ENCODE assay signal across 9 cellular contexts in the genomic region with DNA sequence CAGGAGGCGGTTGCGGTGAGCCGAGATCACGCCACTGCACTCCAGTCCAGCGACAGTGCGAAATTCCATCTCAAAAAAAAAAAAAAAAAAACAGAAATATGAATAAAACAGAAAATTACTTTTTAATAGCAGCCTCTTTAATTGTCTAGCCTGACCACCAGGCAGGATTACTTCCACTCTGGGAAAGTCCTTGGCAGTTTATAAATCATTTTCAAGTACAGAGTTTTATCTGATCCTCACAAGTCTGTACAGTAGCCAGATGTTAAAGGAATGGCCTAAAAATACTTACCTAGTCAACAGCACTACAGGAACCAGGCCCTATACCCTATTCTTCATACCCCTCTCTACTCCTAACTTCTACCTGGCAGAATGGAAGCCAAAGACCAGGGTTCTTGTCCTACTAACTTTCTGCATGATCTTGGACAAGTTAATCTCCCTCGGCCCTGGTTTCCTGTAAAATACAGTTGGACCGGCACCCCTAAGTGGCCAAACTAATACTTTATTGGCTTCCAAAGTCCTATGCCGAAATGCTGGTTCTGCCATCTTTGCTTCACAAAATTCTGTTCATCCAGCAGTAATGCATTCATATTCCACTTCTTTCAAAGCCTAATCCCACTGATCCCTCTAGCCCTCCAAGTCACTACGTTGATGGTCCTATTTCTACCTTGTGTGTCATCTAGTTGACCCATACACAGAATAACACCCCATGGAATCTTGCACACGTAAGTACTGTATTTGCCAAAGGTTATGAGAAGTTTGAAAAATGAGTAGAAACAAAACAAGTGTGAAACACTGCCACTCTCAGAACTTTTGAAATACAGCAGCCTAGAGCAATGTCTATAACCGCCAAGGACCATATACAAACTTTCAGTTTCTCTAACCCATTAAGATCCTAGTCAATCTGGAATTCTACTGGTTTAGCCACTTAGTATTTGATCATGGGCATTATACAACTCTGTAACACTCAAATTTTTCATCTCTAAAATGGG. TPM values are rescaled to one million over a fixed set of nuclear protein-coding genes. Genes with fewer than 3 reads are reported as not detected.
DNase-seq lines count a peak whose midpoint lies in the region; ATAC-seq, FAIRE-seq and TF ChIP-seq lines count a peak whose summit lies in the region.
"Had no signal": no experiment of that assay in that cellular context is flagged by ENCODE, and none has a peak within 500 bp of the region (broad histone marks: within the 10 kb centered on the region; RNA-seq: fewer than 3 reads in every experiment).

No MANE protein-coding gene starts in this region.

- 35% methylated on average over 12 of the region's 12 CpGs for WGBS in K562 (ENCODE audit: insufficient coverage, low coverage, missing lambda C conversion rate)
- WGBS in aorta, 2 donors = 60 to 68% methylated on average over 12 of the region's 12 CpGs

- H3K27me3 ChIP-seq in K562 (ENCODE audit: control insufficient read depth in 2 of 2, insufficient read depth in 2 of 2, low read length in 2 of 2) (no peaks in the 10 kb centered on the region), aorta (ENCODE audit: control insufficient read depth in 1 of 2, insufficient read depth in 2 of 2, low read length in 1 of 2) (no peaks in the 10 kb centered on the region)

- H3K36me3 ChIP-seq in K562 (ENCODE audit: control insufficient read depth, insufficient read depth, low read length) (peaks cover 58% of the 10 kb centered on the region), aorta (ENCODE audit: control insufficient read depth in 1 of 2, insufficient read depth in 2 of 2, low read length in 1 of 2) (peaks cover 0 to 1% of the 10 kb centered on the region in 2 donors)

- H3K27ac Mint-ChIP-seq in stimulated activated naive CD8-positive, alpha-beta T cell treated with anti-CD3 and anti-CD28 coated beads, Interleukin-15, Interleukin-2, amounts not matched to agents 100 ng/mL and 50 ng/mL, for 24 hours = peak overlapping the region; percentile 91

- H3K4me1 ChIP-seq in K562 (replicated peaks in 1 of 2; ENCODE audit: control insufficient read depth in 2 of 2, insufficient read depth in 2 of 2, low read length in 2 of 2) (peaks cover 18% of the 10 kb centered on the region in 2 experiments; a peak in 4 of 5 replicates), aorta (ENCODE audit: control insufficient read depth in 1 of 2, insufficient read depth in 2 of 2, low read length in 2 of 2) (peaks cover 5 to 6% of the 10 kb centered on the region in 2 donors)

- CTCF ChIA-PET in K562 (lab: Yijun Ruan, JAX; ENCODE audit: low intra/inter-chr PET ratio) = interaction anchor here (1.0 kb wide), 1 partner anchor 177 kb away, joined by 3 read pairs; no protein-coding TSS in a partner anchor

- H3K27me3 Mint-ChIP-seq in stimulated activated naive CD8-positive, alpha-beta T cell treated with anti-CD3 and anti-CD28 coated beads, Interleukin-15, Interleukin-2, amounts not matched to agents 100 ng/mL and 50 ng/mL, for 24 hours = no peaks in the 10 kb centered on the region

- TF ChIP-seq EP300 in K562 (IDR thresholded peaks at IDR 0.05; ENCODE audit: low read length) = no peak

- H3K9me1 ChIP-seq in K562 (ENCODE audit: control insufficient read depth, insufficient read depth, low read length) = peaks cover 5% of the 10 kb centered on the region

- peak overlapping the region; percentile 94 for H3K4me3 Mint-ChIP-seq in stimulated activated naive CD8-positive, alpha-beta T cell treated with anti-CD3 and anti-CD28 coated beads, Interleukin-15, Interleukin-2, amounts not matched to agents 100 ng/mL and 50 ng/mL, for 24 hours

- H3K79me2 ChIP-seq in K562 (ENCODE audit: control insufficient read depth, insufficient read depth, low read length) = peaks cover 68% of the 10 kb centered on the region

- no peak overlapping the region for H2AFZ ChIP-seq in K562 (ENCODE audit: low read depth, low read length)

- peak overlapping the region; percentile 99 for H3K4me3 ChIP-seq in K562
- H3K4me3 ChIP-seq in aorta (ENCODE audit: low read length in 2 of 2) = peak overlapping the region; percentile 78 to 95

- no peaks in the 10 kb centered on the region for H3K9me3 Mint-ChIP-seq in stimulated activated naive CD8-positive, alpha-beta T cell treated with anti-CD3 and anti-CD28 coated beads, Interleukin-15, Interleukin-2, amounts not matched to agents 100 ng/mL and 50 ng/mL, for 24 hours

- FAIRE-seq in K562 (lab: Jason Lieb, UNC) = no peak
- FAIRE-seq: GM18507 had no signal

- H3K4me2 ChIP-seq in K562 (ENCODE audit: insufficient read depth, low read length) = peak overlapping the region; percentile 99

- no peak for DNase-seq in stimulated activated naive CD8-positive, alpha-beta T cell treated with anti-CD3 and anti-CD28 coated beads, Interleukin-15, Interleukin-2, amounts not matched to agents 100 U/mL and 50 U/mL, for 24 hours
- DNase-seq in K562 (ENCODE audit: extremely low read depth in 1 of 4, low spot score in 3 of 4) (peak in 1 of 4 experiments; percentile 38), lung microvascular endothelial cell (ENCODE audit: low read depth in 2 of 2) (peak; percentile 22 to 31), aorta (no peak), NCI-H345 treated with DMSO at 0.1 percent for 48 hours (lab: John Stamatoyannopoulos, UW; ENCODE audit: unreplicated experiment) (no peak), hypothalamus (lab: John Stamatoyannopoulos, UW) (no peak), posterior vena cava (ENCODE audit: low spot score) (no peak)

- in situ Hi-C loops in K562 (cut with MboI) = no loop called here

- peaks cover 48% of the 10 kb centered on the region for H4K20me1 ChIP-seq in K562 (replicated peaks; ENCODE audit: control insufficient read depth, insufficient read depth, low read length)

- POLR2A ChIA-PET in K562 (lab: Yijun Ruan, JAX) = interaction anchor here (1.7 to 2.8 kb wide), 4 partner anchors 8 to 25 kb away, joined by 5 to 32 read pairs (median 12); no protein-coding TSS in a partner anchor

- H3K27ac ChIP-seq in K562 (ENCODE audit: extremely low read depth, low read depth, low read length) = peak overlapping the region; percentile 99
- peak overlapping the region in 1 of 2 donors; percentile 2 for H3K27ac ChIP-seq in aorta (ENCODE audit: low read depth in 1 of 2, low read length in 2 of 2)

- TF ChIP-seq POLR2A in K562 (conservative IDR thresholded peaks at IDR 0.05) = 0 out of 2 replicates have a peak, but pooled peaks have one; percentile 20

- BruUV-seq in K562 (replicated peaks; lab: Mats Ljungman, UMichigan) = no TSS peak

- H3K9ac ChIP-seq in K562 (ENCODE audit: insufficient read depth in 1 of 2, low read depth in 2 of 2, low read length in 2 of 2) = peak overlapping the region; percentile 65 to 100; a peak in 3 of 4 replicates

- peaks cover 63% of the 10 kb centered on the region for H3K4me1 Mint-ChIP-seq in stimulated activated naive CD8-positive, alpha-beta T cell treated with anti-CD3 and anti-CD28 coated beads, Interleukin-15, Interleukin-2, amounts not matched to agents 100 ng/mL and 50 ng/mL, for 24 hours (ENCODE audit: low read depth)

- peaks cover 54% of the 10 kb centered on the region for H3K36me3 Mint-ChIP-seq in stimulated activated naive CD8-positive, alpha-beta T cell treated with anti-CD3 and anti-CD28 coated beads, Interleukin-15, Interleukin-2, amounts not matched to agents 100 ng/mL and 50 ng/mL, for 24 hours (ENCODE audit: low read depth)

- intact Hi-C loops in K562 (cut with micrococcal nuclease) = loop anchor here (2.0 kb wide), 1 partner anchor 118 kb away; the partner anchor contains the start of gene RALY
- intact Hi-C loops in aorta (cut with DNase I) = no loop called here
- intact Hi-C loops in posterior vena cava (cut with DNase I) = no loop called here

- ATAC-seq in stimulated activated naive CD8-positive, alpha-beta T cell treated with anti-CD3 and anti-CD28 coated beads, Interleukin-15, Interleukin-2, amounts not matched to agents 100 U/mL and 50 U/mL, for 24 hours = no peak
- ATAC-seq in K562 = 0 out of 3 replicates have a peak, but pooled peaks have one; percentile 3
- no peak for ATAC-seq in aorta (ENCODE audit: low FRiP score)

- 0 out of 6 replicates have a peak, but pooled peaks of 1 of the 3 experiments have one; percentile 10 for TF ChIP-seq CTCF in K562 (IDR thresholded peaks at IDR 0.05 in 2 of 3, conservative IDR thresholded peaks at IDR 0.05 in 1 of 3; ENCODE audit: insufficient read depth in 2 of 3, low read depth in 1 of 3, low read length in 3 of 3)

- no peaks in the 10 kb centered on the region for H3K9me3 ChIP-seq in K562 (replicated peaks; ENCODE audit: control insufficient read depth, insufficient read depth, low read depth, low read length)
- H3K9me3 ChIP-seq in aorta (ENCODE audit: control insufficient read depth, low read length) = no peaks in the 10 kb centered on the region

- TF ChIP-seq RAD21 in K562 (CRISPR knock-in tag; conservative IDR thresholded peaks at IDR 0.05 in 1 of 2, IDR thresholded peaks at IDR 0.05 in 1 of 2) = no peak; a peak in 1 of 4 replicates

TF ChIP-seq in K562, 482 proteins besides CTCF, POLR2A, EP300 and RAD21 (continues in another document):
- TF ChIP-seq POLR2H (tag; IDR thresholded peaks at IDR 0.05; ENCODE audit: low read depth) = 0 out of 2 replicates have a peak, but pooled peaks have one; percentile 21
- TF ChIP-seq ARID1B (IDR thresholded peaks at IDR 0.05) = no peak

RNA-seq across cellular contexts. Expression of gene EIF2S2, which starts 1.7 kb away (rescaled TPM):
- total RNA-seq in K562 (2011; cell fraction: chromatin; rRNA removed; ENCODE audit: low replicate concordance) = 24.4 and 38.1 TPM in 2 replicates
- 19.0 and 21.1 TPM in 2 replicates for total RNA-seq in K562 (2011; cell fraction: nucleolus; rRNA removed)
- total RNA-seq in K562 (2011; cell fraction: nucleoplasm; rRNA removed) = 32.6 and 47.0 TPM in 2 replicates
- 120 and 135 TPM in 2 replicates for total RNA-seq in K562 (2014; rRNA removed)
- total RNA-seq in K562 (2014; rRNA removed; fragmentation: Illumina TruSeq; extraction: Trizol) = 192 and 237 TPM in 2 replicates
- 154 and 159 TPM in 2 replicates for total RNA-seq in K562 (2015; rRNA removed; fragmentation: Illumina TruSeq; extraction: Trizol)
- 114 and 118 TPM in 2 replicates for total RNA-seq in K562 (2021)
- polyA plus RNA-seq in K562 (2011; rRNA removed) = 141 and 164 TPM in 2 replicates
- polyA plus RNA-seq in K562 (2011; cell fraction: cytosol; rRNA removed) = 42.3 and 74.8 TPM in 2 replicates
- 27.0 and 49.4 TPM in 2 replicates for polyA plus RNA-seq in K562 (2011; cell fraction: nucleus; rRNA removed)
- polyA plus RNA-seq in K562 (2012) = 110 and 156 TPM in 2 replicates
- polyA plus RNA-seq in K562 (2014; fragmentation: Illumina TruSeq; extraction: Trizol) = 210 and 220 TPM in 2 replicates
- polyA plus RNA-seq in K562 (2014; fragmentation: Nextera tagmentation; extraction: Ambion mirVana) = 10 to 100 TPM; 79.7 to 92.3 TPM
- polyA plus RNA-seq in K562 (2014; rRNA removed) = 139 and 154 TPM in 2 replicates
- 73.8 and 89.8 TPM in 2 replicates for polyA minus RNA-seq in K562 (2011; rRNA and poly(A)+ RNA removed)
- polyA minus RNA-seq in K562 (2011; cell fraction: cytosol; rRNA and poly(A)+ RNA removed) = 30.5 and 32.7 TPM in 2 replicates
- 9.8 and 24.8 TPM in 2 replicates for polyA minus RNA-seq in K562 (2011; cell fraction: nucleus; rRNA and poly(A)+ RNA removed)
- 57.8 and 68.7 TPM in 2 replicates for total RNA-seq in lung microvascular endothelial cell
- 10 to 100 TPM; 37.1 to 46.2 TPM for total RNA-seq in aorta
- polyA plus RNA-seq in aorta = 10 to 100 TPM; 49.9 to 54.0 TPM
- total RNA-seq in posterior vena cava = 10 to 100 TPM; 45.0 to 50.2 TPM

Comparison
In these comparisons a context has a peak if more than half of its experiments do, and no peak if none do; other contexts are left out.
1. DNase-seq: peak in lung microvascular endothelial cell (2 of 2); none in stimulated activated naive CD8-positive, alpha-beta T cell treated with anti-CD3 and anti-CD28 coated beads, Interleukin-15, Interleukin-2, amounts not matched to agents 100 U/mL and 50 U/mL, for 24 hours (single experiment), aorta (0 of 2), NCI-H345 treated with DMSO at 0.1 percent for 48 hours (single experiment), hypothalamus (0 of 51) and posterior vena cava (single experiment).